In genomic region chr20:54497931-54498718, GRCh38 we compare ENCODE assay signal across 15 cellular contexts. TPM values are rescaled to one million over a fixed set of nuclear protein-coding genes. Genes with fewer than 3 reads are reported as not detected.
"Had no signal": no experiment of that assay in that cellular context is flagged by ENCODE, and none has a peak within 500 bp of the region (broad histone marks: within the 10 kb centered on the region; RNA-seq: fewer than 3 reads in every experiment).

No MANE protein-coding gene starts in this region.

- ATAC-seq: effector memory CD8-positive, alpha-beta T cell; naive thymus-derived CD8-positive, alpha-beta T cell; upper lobe of right lung had no signal

- H3K36me3 ChIP-seq: breast epithelium, left ventricle myocardium inferior, thoracic aorta, upper lobe of right lung had no signal

- H3K4me1 Mint-ChIP-seq: activated naive CD8-positive, alpha-beta T cell treated with anti-CD3 and anti-CD28 coated beads, Interleukin-2, amount 10 ng/mL, durations not matched to agents 7 days and 5 days; memory B cell; naive thymus-derived CD8-positive, alpha-beta T cell had no signal

- H3K9me3 Mint-ChIP-seq: activated T-helper 1 cell treated with anti-CD3 and anti-CD28 coated beads, Interleukin-12 subunit alpha, Interleukin-12 subunit beta, Interleukin-2, Interleukin-4 antibody, amounts not matched to agents 30 ng/mL and 10 ng/mL and 1 ng/mL, durations not matched to agents 14 hours and 24 hours and 36 hours; memory B cell had no signal

- H3K36me3 Mint-ChIP-seq: activated naive CD8-positive, alpha-beta T cell treated with anti-CD3 and anti-CD28 coated beads, Interleukin-2, amount 10 ng/mL, durations not matched to agents 7 days and 5 days; memory B cell; naive thymus-derived CD8-positive, alpha-beta T cell had no signal

- H3K4me1 ChIP-seq: left ventricle myocardium inferior, upper lobe of right lung had no signal

- H3K27ac ChIP-seq: breast epithelium, left ventricle myocardium inferior, thoracic aorta, upper lobe of right lung had no signal

- H3K4me3 ChIP-seq: breast epithelium, left ventricle myocardium inferior, thoracic aorta, upper lobe of right lung had no signal

- H3K4me3 Mint-ChIP-seq: activated naive CD8-positive, alpha-beta T cell treated with anti-CD3 and anti-CD28 coated beads, Interleukin-2, amount 10 ng/mL, durations not matched to agents 7 days and 5 days; activated T-helper 1 cell treated with anti-CD3 and anti-CD28 coated beads, Interleukin-12 subunit alpha, Interleukin-12 subunit beta, Interleukin-2, Interleukin-4 antibody, amounts not matched to agents 30 ng/mL and 10 ng/mL and 1 ng/mL, durations not matched to agents 14 hours and 24 hours and 36 hours; effector memory CD8-positive, alpha-beta T cell; memory B cell; naive thymus-derived CD8-positive, alpha-beta T cell had no signal

- H3K27ac Mint-ChIP-seq: activated naive CD8-positive, alpha-beta T cell treated with anti-CD3 and anti-CD28 coated beads, Interleukin-2, amount 10 ng/mL, durations not matched to agents 7 days and 5 days; activated T-helper 1 cell treated with anti-CD3 and anti-CD28 coated beads, Interleukin-12 subunit alpha, Interleukin-12 subunit beta, Interleukin-2, Interleukin-4 antibody, amounts not matched to agents 30 ng/mL and 10 ng/mL and 1 ng/mL, durations not matched to agents 14 hours and 24 hours and 36 hours; effector memory CD8-positive, alpha-beta T cell; memory B cell; naive thymus-derived CD8-positive, alpha-beta T cell had no signal

- DNase-seq: activated CD4-positive, CD25-positive, alpha-beta regulatory T cell treated with anti-CD3 and anti-CD28 coated beads, Interleukin-2, amount 50 U/mL, for 72 hours; activated naive CD8-positive, alpha-beta T cell treated with anti-CD3 and anti-CD28 coated beads, Interleukin-2, amount 10 ng/mL, durations not matched to agents 7 days and 5 days; aorta; dermis blood vessel endothelial cell; effector memory CD8-positive, alpha-beta T cell; hippocampal formation; left ventricle myocardium inferior; naive thymus-derived CD8-positive, alpha-beta T cell; stimulated activated CD4-positive, alpha-beta T cell treated with anti-CD3 and anti-CD28 coated beads, Interleukin-12 subunit alpha, Interleukin-12 subunit beta, amount 100 ng/mL, for 4 hours; stimulated activated CD4-positive, alpha-beta T cell treated with anti-CD3 and anti-CD28 coated beads, Interleukin-2, amount 100 ng/mL, for 24 hours; upper lobe of right lung had no signal

- H3K27me3 ChIP-seq: breast epithelium, upper lobe of right lung had no signal

- H3K9me3 ChIP-seq: breast epithelium, left ventricle myocardium inferior, thoracic aorta, upper lobe of right lung had no signal

RNA-seq across cellular contexts. Expression of gene DOK5, which starts 22.7 kb away (rescaled TPM):
- total RNA-seq: activated naive CD8-positive, alpha-beta T cell treated with anti-CD3 and anti-CD28 coated beads, Interleukin-2, amount 10 ng/mL, durations not matched to agents 7 days and 5 days; naive thymus-derived CD8-positive, alpha-beta T cell had no signal
